Comparison of ENCODE assay signal across 8 cellular contexts in genomic region chr18:3247243-3248061, GRCh38. TPM values are rescaled to one million over a fixed set of nuclear protein-coding genes. Genes with fewer than 3 reads are reported as not detected.
DNase-seq lines count a peak whose midpoint lies in the region; ATAC-seq lines count a peak whose summit lies in the region.

MYL12A (plus strand) TSS chr18:3247801; CDS start chr18:3253248, 5,447 bp downstream.

- peaks cover 30 to 46% of the 10 kb centered on the region in 2 donors for H3K36me3 Mint-ChIP-seq in activated naive CD4-positive, alpha-beta T cell treated with anti-CD3 and anti-CD28 coated beads, Interleukin-2, amount 50 U/mL, for 72 hours

- peak within 1 kb of the TSS; percentile 96 for H3K4me3 ChIP-seq in GM08714 (ENCODE audit: low read length)

- peaks cover 0 to under 1% of the 10 kb centered on the region in 2 donors for H3K9me3 Mint-ChIP-seq in activated naive CD4-positive, alpha-beta T cell treated with anti-CD3 and anti-CD28 coated beads, Interleukin-2, amount 50 U/mL, for 72 hours

- peak; percentile 86 for DNase-seq in NCI-H1092 treated with DMSO at 0.1 percent for 48 hours (lab: John Stamatoyannopoulos, UW)
- DNase-seq in SKM-1 (lab: John Stamatoyannopoulos, UW; ENCODE audit: unreplicated experiment) = peak; percentile 95
- DNase-seq in activated naive CD4-positive, alpha-beta T cell treated with anti-CD3 and anti-CD28 coated beads, Interleukin-2, amount 50 U/mL, for 72 hours (ENCODE audit: low spot score in 2 of 2) = peak; percentile 97 to 99
- peak; percentile 95 for DNase-seq in globus pallidus (ENCODE audit: low spot score)
- peak; percentile 89 for DNase-seq in occipital lobe (lab: John Stamatoyannopoulos, UW)

- H3K27ac Mint-ChIP-seq in activated naive CD4-positive, alpha-beta T cell treated with anti-CD3 and anti-CD28 coated beads, Interleukin-2, amount 50 U/mL, for 72 hours = peak within 1 kb of the TSS; percentile 98 to 99

- H3K27ac ChIP-seq in temporal lobe (ENCODE audit: low read depth, low read length) = peak within 1 kb of the TSS; percentile 95

- peak; percentile 86 for ATAC-seq in HG02610 (IDR thresholded peaks at IDR 0.05; ENCODE audit: unreplicated experiment)
- peak; percentile 83 to 84 for ATAC-seq in activated naive CD4-positive, alpha-beta T cell treated with anti-CD3 and anti-CD28 coated beads, Interleukin-2, amount 50 U/mL, for 72 hours

RNA-seq across cellular contexts. Expression of gene MYL12A, which starts in this region (rescaled TPM):
- 100 to 1,000 TPM; 485 to 498 TPM for total RNA-seq in activated naive CD4-positive, alpha-beta T cell treated with anti-CD3 and anti-CD28 coated beads, Interleukin-2, amount 50 U/mL, for 72 hours
- total RNA-seq in occipital lobe (49.9 TPM), temporal lobe (34.2 TPM)

Comparison
In these comparisons a context has a peak if more than half of its experiments do, and no peak if none do; other contexts are left out.
1. Peak in every context shown above with its lines: DNase-seq, ATAC-seq, H3K4me3 ChIP-seq and H3K27ac ChIP-seq.